In genomic region chr12:39804479-39805241, GRCh38 we compare ENCODE assay signal across 1 cellular context.
TF ChIP-seq lines count a peak whose summit lies in the region.

No MANE protein-coding gene starts in this region.

TF ChIP-seq in WTC11, 78 proteins besides CTCF, POLR2A, EP300 and RAD21 (continued from another document):
- no peak for TF ChIP-seq HMGXB4 (CRISPR knock-in tag; IDR thresholded peaks at IDR 0.05)
TF ChIP-seq in WTC11: peak in this region for 0.
